ENCODE assay signal across 8 cellular contexts in the genomic region with DNA sequence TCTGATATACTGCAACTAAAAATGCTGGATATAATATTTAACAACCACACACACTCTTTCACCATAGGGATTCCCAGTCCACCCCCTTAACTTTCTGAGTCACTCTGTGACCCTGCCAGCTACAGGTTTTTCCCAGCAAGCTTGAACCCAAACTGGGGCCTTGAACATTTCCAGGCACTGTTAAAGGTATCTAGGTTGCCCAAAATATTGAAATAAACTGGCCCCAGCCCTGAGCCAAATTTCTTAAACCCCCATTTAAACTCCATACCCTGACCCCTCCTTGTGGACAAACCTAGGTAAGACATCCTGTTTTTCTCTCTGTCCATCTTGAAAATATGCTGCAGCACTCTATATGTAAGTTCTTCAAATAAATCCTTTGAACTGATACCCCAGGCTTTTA. TPM values are rescaled to one million over a fixed set of nuclear protein-coding genes. Genes with fewer than 3 reads are reported as not detected.
DNase-seq lines count a peak whose midpoint lies in the region; ATAC-seq and TF ChIP-seq lines count a peak whose summit lies in the region.

No MANE protein-coding gene starts in this region.

- no peaks in the 10 kb centered on the region for H3K27me3 ChIP-seq in foreskin keratinocyte

- peaks cover 8% of the 10 kb centered on the region for H3K4me1 Mint-ChIP-seq in stimulated activated memory B cell treated with anti-CD40 and anti-IgM and Interleukin-4, amounts not matched to agents 10 μg/mL and 1 μg/mL and 100 μg/mL, for 72 hours

- no peak overlapping the region for H3K27ac ChIP-seq in HEK293 (ENCODE audit: extremely low read depth, low read depth, low read length)
- no peak overlapping the region for H3K27ac ChIP-seq in foreskin keratinocyte

- CTCF ChIA-PET in HEK293 (lab: Yijun Ruan, JAX), result interaction anchor here (0.6 to 2.2 kb wide), 13 partner anchors 8 to 150 kb away, joined by 3 to 12 read pairs (median 4); no protein-coding TSS in a partner anchor

- H3K36me3 Mint-ChIP-seq in stimulated activated memory B cell treated with anti-CD40 and anti-IgM and Interleukin-4, amounts not matched to agents 10 μg/mL and 1 μg/mL and 100 μg/mL, for 72 hours, result no peaks in the 10 kb centered on the region

- H3K27ac Mint-ChIP-seq in stimulated activated memory B cell treated with anti-CD40 and anti-IgM and Interleukin-4, amounts not matched to agents 10 μg/mL and 1 μg/mL and 100 μg/mL, for 72 hours, result no peak overlapping the region

- H3K9me3 Mint-ChIP-seq in stimulated activated memory B cell treated with anti-CD40 and anti-IgM and Interleukin-4, amounts not matched to agents 10 μg/mL and 1 μg/mL and 100 μg/mL, for 72 hours, result no peaks in the 10 kb centered on the region

- TF ChIP-seq CTCF in HEK293 (tag by site-specific recombination; IDR thresholded peaks at IDR 0.05) (no peak), foreskin keratinocyte (conservative IDR thresholded peaks at IDR 0.05) (peak; percentile 67)

- no peak overlapping the region for H3K4me3 ChIP-seq in HEK293 (ENCODE audit: low read depth, low read length)

- DNase-seq in D341Med (ENCODE audit: low spot score) (peak; percentile 49), foreskin keratinocyte (no peak), COLO668 (lab: John Stamatoyannopoulos, UW; ENCODE audit: unreplicated experiment) (no peak), posterior cingulate gyrus (no peak), superior temporal gyrus (ENCODE audit: extremely low spot score) (no peak)

- POLR2A ChIA-PET in HEK293 (lab: Yijun Ruan, JAX), result no interaction called here

- ATAC-seq in SK-N-SH treated with all-trans-retinoic acid at 6 μM for 48 hours, result peak; percentile 71
- ATAC-seq in foreskin keratinocyte, result peak; percentile 51
- ATAC-seq in stimulated activated memory B cell treated with anti-CD40 and anti-IgM and Interleukin-4, amounts not matched to agents 10 μg/mL and 1 μg/mL and 100 μg/mL, for 72 hours, result no peak

- no peak overlapping the region for H3K4me3 Mint-ChIP-seq in stimulated activated memory B cell treated with anti-CD40 and anti-IgM and Interleukin-4, amounts not matched to agents 10 μg/mL and 1 μg/mL and 100 μg/mL, for 72 hours

- H3K4me1 ChIP-seq in HEK293 (ENCODE audit: control insufficient read depth, insufficient read depth, low read length) (no peaks in the 10 kb centered on the region), foreskin keratinocyte (no peaks in the 10 kb centered on the region)

- no peaks in the 10 kb centered on the region for H3K36me3 ChIP-seq in HEK293 (ENCODE audit: control insufficient read depth in 2 of 2, insufficient read depth in 1 of 2, low read length in 2 of 2)

- H3K27me3 Mint-ChIP-seq in stimulated activated memory B cell treated with anti-CD40 and anti-IgM and Interleukin-4, amounts not matched to agents 10 μg/mL and 1 μg/mL and 100 μg/mL, for 72 hours, result no peaks in the 10 kb centered on the region

- intact Hi-C loops in posterior cingulate gyrus (cut with DNase I), result no loop called here

- no peaks in the 10 kb centered on the region for H3K9me3 ChIP-seq in HEK293 (ENCODE audit: control insufficient read depth, insufficient read depth, low read depth, low read length)

TF ChIP-seq in HEK293, 187 proteins besides CTCF, POLR2A, EP300 and RAD21:
- peak; percentile 65 for TF ChIP-seq ZNF654 (tag by site-specific recombination; IDR thresholded peaks at IDR 0.05; ENCODE audit: low read depth)
- no peak for TF ChIP-seq SP7 (tag by site-specific recombination; IDR thresholded peaks at IDR 0.05)

TF ChIP-seq in SK-N-SH treated with all-trans-retinoic acid at 6 μM for 48 hours, 23 proteins besides CTCF, POLR2A, EP300 and RAD21:
- TF ChIP-seq TCF4 (CRISPR knock-in tag; IDR thresholded peaks at IDR 0.05; ENCODE audit: borderline replicate concordance), result no peak

RNA-seq across cellular contexts. Expression of gene DCTN1, which starts 19.7 kb away (rescaled TPM):
- 165 and 187 TPM in 2 replicates for total RNA-seq in foreskin keratinocyte
- 178 and 183 TPM in 2 replicates for polyA plus RNA-seq in foreskin keratinocyte

RNA-seq across cellular contexts. Expression of gene C2orf81, which starts 21.6 kb away (rescaled TPM):
- 1.5 and 3.5 TPM in 2 replicates for total RNA-seq in foreskin keratinocyte
- polyA plus RNA-seq in foreskin keratinocyte, result 1.9 and 3.2 TPM in 2 replicates

RNA-seq across cellular contexts. Expression of gene WDR54, which starts 21.7 kb away (rescaled TPM):
- total RNA-seq in foreskin keratinocyte, result 73.6 and 80.9 TPM in 2 replicates
- polyA plus RNA-seq in foreskin keratinocyte, result 95.6 and 100 TPM in 2 replicates

RNA-seq across cellular contexts. Expression of gene RTKN, which starts 42.0 kb away (rescaled TPM):
- 143 and 188 TPM in 2 replicates for total RNA-seq in foreskin keratinocyte
- 132 and 168 TPM in 2 replicates for polyA plus RNA-seq in foreskin keratinocyte

RNA-seq across cellular contexts. Expression of gene INO80B, which starts 55.1 kb away (rescaled TPM):
- 33.4 and 36.2 TPM in 2 replicates for total RNA-seq in foreskin keratinocyte
- polyA plus RNA-seq in foreskin keratinocyte, result 43.7 and 50.7 TPM in 2 replicates
